8 cellular contexts compared by ENCODE assay signal in genomic region chr4:68348577-68348976, GRCh38. TPM values are rescaled to one million over a fixed set of nuclear protein-coding genes. Genes with fewer than 3 reads are reported as not detected.
DNase-seq lines count a peak whose midpoint lies in the region; ATAC-seq and TF ChIP-seq lines count a peak whose summit lies in the region.

No MANE protein-coding gene starts in this region.

- ATAC-seq in mucosa of descending colon (no peak), GM21528 (IDR thresholded peaks at IDR 0.05; ENCODE audit: low FRiP score, unreplicated experiment) (no peak), GM21423 (IDR thresholded peaks at IDR 0.05; ENCODE audit: unreplicated experiment) (no peak)

- peak overlapping the region; percentile 87 for H3K4me3 ChIP-seq in AG04449 (ENCODE audit: low read depth, low read length)
- peak overlapping the region; percentile 97 for H3K4me3 ChIP-seq in HUES48 (ENCODE audit: low read depth, low read length)
- peak overlapping the region; percentile 91 for H3K4me3 ChIP-seq in mucosa of descending colon

- peaks cover 24% of the 10 kb centered on the region for H3K4me1 ChIP-seq in HUES48 (ENCODE audit: control insufficient read depth, insufficient read depth, low read length)
- H3K4me1 ChIP-seq in mucosa of descending colon (ENCODE audit: low read depth): peaks cover 16% of the 10 kb centered on the region

- peaks cover 0 to 4% (median 0%) of the 10 kb centered on the region in 5 experiments for H3K9me3 Mint-ChIP-seq in brain

- CTCF ChIA-PET in AG04449 (lab: Yijun Ruan, JAX): interaction anchor here (1.0 to 3.3 kb wide), 2 partner anchors 20 to 28 kb away, joined by 3 to 18 read pairs; no protein-coding TSS in a partner anchor

- H3K4me3 Mint-ChIP-seq in brain: peak overlapping the region; percentile 96 to 98 (median 97)

- intact Hi-C loops in mucosa of descending colon (cut with DNase I, micrococcal nuclease): no loop called here

- peak overlapping the region; percentile 96 to 100 (median 100) for H3K27ac Mint-ChIP-seq in brain

- H3K36me3 ChIP-seq in HUES48 (ENCODE audit: control insufficient read depth, insufficient read depth, low read length): peaks cover 13% of the 10 kb centered on the region; the same call in 1 of the 2 replicates
- no peaks in the 10 kb centered on the region for H3K36me3 ChIP-seq in mucosa of descending colon (ENCODE audit: low read depth)

- H3K27ac ChIP-seq in HUES48 (ENCODE audit: low read depth, low read length): peak overlapping the region; percentile 97

- POLR2A ChIA-PET in AG04449 (lab: Yijun Ruan, JAX): no interaction called here

- peak overlapping the region; percentile 99 for H3K9ac ChIP-seq in HUES48 (ENCODE audit: low read depth, low read length)

- DNase-seq in AG04449 (ENCODE audit: low read depth, low spot score) (no peak), mucosa of descending colon (no peak), globus pallidus (ENCODE audit: low spot score) (no peak), COR-L47 (lab: John Stamatoyannopoulos, UW) (no peak)

- TF ChIP-seq CTCF in AG04449 (IDR thresholded peaks at IDR 0.05; ENCODE audit: insufficient read depth, low read length, missing control alignments) (no peak), brain (conservative IDR thresholded peaks at IDR 0.05) (no peak), mucosa of descending colon (IDR thresholded peaks at IDR 0.05) (no peak)

- no peaks in the 10 kb centered on the region for H3K27me3 ChIP-seq in HUES48 (ENCODE audit: control insufficient read depth, insufficient read depth, low read length)

- peaks cover 24% of the 10 kb centered on the region for H3K27me3 Mint-ChIP-seq in brain

- peaks cover 40% of the 10 kb centered on the region for H3K36me3 Mint-ChIP-seq in brain

- H3K4me1 Mint-ChIP-seq in brain: peaks cover 51% of the 10 kb centered on the region

- H3K9me3 ChIP-seq in HUES48 (ENCODE audit: control insufficient read depth, insufficient read depth, low read length): no peaks in the 10 kb centered on the region
- H3K9me3 ChIP-seq in mucosa of descending colon: no peaks in the 10 kb centered on the region

RNA-seq across cellular contexts. Expression of gene YTHDC1, which starts 1.3 kb away (rescaled TPM):
- 32.7 TPM for polyA plus RNA-seq in brain (ENCODE audit: insufficient read depth, low read depth, low replicate concordance)
- total RNA-seq in mucosa of descending colon: 10 to 100 TPM; 55.1 to 92.3 (median 73.6) TPM
